In genomic region chr11:75631086-75631694, GRCh38 we compare ENCODE assay signal across 22 cellular contexts. TPM values are rescaled to one million over a fixed set of nuclear protein-coding genes. Genes with fewer than 3 reads are reported as not detected.
A peak's percentile ranks its signal among the peaks of the same experiment; 100 is the strongest.
DNase-seq lines count a peak whose midpoint lies in the region; TF ChIP-seq lines count a peak whose summit lies in the region.
"Had no signal": no experiment of that assay in that cellular context is flagged by ENCODE, and none has a peak within 500 bp of the region (broad histone marks: within the 10 kb centered on the region; RNA-seq: fewer than 3 reads in every experiment).

No MANE protein-coding gene starts in this region.

- no peak overlapping the region for H3T11ph ChIP-seq in H9 (ENCODE audit: low read length)

- no CpG with 5 or more reads among the region's 1 CpG for WGBS in H9 (ENCODE audit: extremely low coverage, insufficient read length, low lambda C conversion rate)

- DNase-seq in Caco-2 (peak; percentile 79 to 85), H9 (no peak), NCI-H226 (peak; percentile 59), iris pigment epithelial cell (ENCODE audit: low read depth) (peak; percentile 76), inferior parietal cortex (ENCODE audit: extremely low spot score) (no peak), NCI-H1436 (lab: John Stamatoyannopoulos, UW) (no peak)
- no peak for DNase-seq in stimulated activated CD4-positive, alpha-beta T cell treated with anti-CD3 and anti-CD28 coated beads, Interleukin-4, amount 100 ng/mL, for 4 hours
- DNase-seq: DMS 273 treated with DMSO at 0.1 percent for 48 hours; GF-D8; HFFc6; Kasumi-1; MM.1S; NCI-H1092; NCI-H1694; NCI-H2081 treated with DMSO at 0.1 percent for 48 hours; NCI-H446; NCI-H526 treated with DMSO at 0.1 percent for 48 hours; NK-92 treated with Interleukin-12 subunit alpha and Interleukin-12 subunit beta, amount 100 ng/mL, for 24 hours; T-helper 2 cell had no signal

- H2BK12ac ChIP-seq in H9 (ENCODE audit: insufficient read length, low read depth, low read length): no peak overlapping the region

- H3K4me1 ChIP-seq in Caco-2 (peaks cover 69% of the 10 kb centered on the region), H9 (ENCODE audit: insufficient read depth, low read length) (no peaks in the 10 kb centered on the region; the same call in 1 of the 2 replicates)

- no peaks in the 10 kb centered on the region for H3K79me1 ChIP-seq in H9 (ENCODE audit: insufficient read depth, low read depth, low read length, poor library complexity, severe bottlenecking)

- H3K27me3 Mint-ChIP-seq in Caco-2 (ENCODE audit: insufficient read depth, unreplicated experiment): no peaks in the 10 kb centered on the region
- H3K27me3 Mint-ChIP-seq in H9 (ENCODE audit: low read depth): peaks cover 2% of the 10 kb centered on the region

- intact Hi-C loops in Caco-2 (cut with micrococcal nuclease; ENCODE audit: unreplicated experiment): loop anchor here (1.0 to 2.0 kb wide), 5 partner anchors 15 to 137 kb away; partner anchors contain the start of gene DGAT2

- H3K23ac ChIP-seq in H9 (ENCODE audit: insufficient read length, low read depth, low read length): no peak overlapping the region

- peak overlapping the region; percentile 34 for H3K4me3 Mint-ChIP-seq in Caco-2 (ENCODE audit: unreplicated experiment)
- H3K4me3 Mint-ChIP-seq in H9: no peak overlapping the region
- H3K4me3 Mint-ChIP-seq: CD14-positive monocyte, HFFc6, IgD-negative memory B cell had no signal

- H3K4me2 ChIP-seq in H9 (ENCODE audit: insufficient read depth, insufficient read length, low read length): no peak overlapping the region

- CTCF ChIA-PET in Caco-2 (lab: Charles Lee): interaction anchor here (0.6 to 1.5 kb wide), 4 partner anchors 25 to 154 kb away, joined by 3 to 7 read pairs (median 3); no protein-coding TSS in a partner anchor

- no TSS peak for BruUV-seq in Caco-2 (replicated peaks; lab: Mats Ljungman, UMichigan)

- TF ChIP-seq CTCF in Caco-2 (IDR thresholded peaks at IDR 0.05; ENCODE audit: insufficient read depth in 1 of 2, low read depth in 1 of 2, low read length in 1 of 2, severe bottlenecking in 1 of 2, unreplicated experiment in 1 of 2): no peak
- no peak for TF ChIP-seq CTCF in H9 (conservative IDR thresholded peaks at IDR 0.05)

- H2BK20ac ChIP-seq in H9 (ENCODE audit: low read depth, low read length, poor library complexity, severe bottlenecking): no peak overlapping the region

- H3K27me3 ChIP-seq in Caco-2 (replicated peaks; ENCODE audit: control insufficient read depth, insufficient read depth, low read length): no peaks in the 10 kb centered on the region
- H3K27me3 ChIP-seq in H9 (ENCODE audit: insufficient read depth, low read length): no peaks in the 10 kb centered on the region

- no peaks in the 10 kb centered on the region for H3K79me2 ChIP-seq in H9 (ENCODE audit: insufficient read depth, low read length)

- no peak overlapping the region for H4K91ac ChIP-seq in H9 (ENCODE audit: insufficient read length, low read depth, low read length)

- H3K36me3 ChIP-seq in Caco-2 (ENCODE audit: control insufficient read depth, insufficient read depth, low read length): no peaks in the 10 kb centered on the region

- H3K56ac ChIP-seq in H9 (ENCODE audit: insufficient read length, low read depth, low read length): no peak overlapping the region

- H3K4me3 ChIP-seq in Caco-2 (ENCODE audit: low read depth, low read length): no peak overlapping the region

- 0 out of 2 replicates have a peak overlapping the region, but pooled peaks have one; percentile 14 for H3K14ac ChIP-seq in H9 (ENCODE audit: insufficient read depth, low read length)

- H2BK120ac ChIP-seq in H9 (ENCODE audit: low read depth, low read length, poor library complexity, severe bottlenecking): no peak overlapping the region

- H3K27ac Mint-ChIP-seq in Caco-2 (ENCODE audit: unreplicated experiment) (peak overlapping the region; percentile 92), H9 (no peak overlapping the region)
- H3K27ac Mint-ChIP-seq: CD14-positive monocyte, HFFc6, IgD-negative memory B cell had no signal

- no peak overlapping the region for H2BK15ac ChIP-seq in H9 (ENCODE audit: low read depth, low read length)

- H3K23me2 ChIP-seq in H9 (ENCODE audit: insufficient read length, low read depth, low read length, poor library complexity, severe bottlenecking): no peaks in the 10 kb centered on the region

- H2AK5ac ChIP-seq in H9 (ENCODE audit: insufficient read length, low read length): no peak overlapping the region

- no peaks in the 10 kb centered on the region for H3K9me3 Mint-ChIP-seq in Caco-2 (ENCODE audit: unreplicated experiment)
- no peaks in the 10 kb centered on the region for H3K9me3 Mint-ChIP-seq in H9
- H3K9me3 Mint-ChIP-seq: CD14-positive monocyte, HFFc6 had no signal

- H3K9ac ChIP-seq in H9 (ENCODE audit: extremely low read depth, insufficient read length, low read length): no peak overlapping the region

- H3K36me3 Mint-ChIP-seq in Caco-2 (ENCODE audit: insufficient read depth, unreplicated experiment): no peaks in the 10 kb centered on the region
- H3K36me3 Mint-ChIP-seq in H9 (ENCODE audit: insufficient read depth in 1 of 3, low read depth in 3 of 3): no peaks in the 10 kb centered on the region; a peak in 1 of 7 replicates
- H3K36me3 Mint-ChIP-seq: CD14-positive monocyte, IgD-negative memory B cell had no signal

- no peak overlapping the region for H2BK5ac ChIP-seq in H9 (ENCODE audit: insufficient read length, low read length)

- H4K8ac ChIP-seq in H9 (replicated peaks; ENCODE audit: insufficient read length, low read depth, low read length): no peak overlapping the region

- POLR2A ChIA-PET in Caco-2 (lab: Charles Lee): interaction anchor here (1.9 kb wide), 1 partner anchor 25 kb away, joined by 6 read pairs; no protein-coding TSS in a partner anchor

- no peak overlapping the region for H3K4ac ChIP-seq in H9 (ENCODE audit: low read depth, low read length)

- no peak overlapping the region for H2AFZ ChIP-seq in H9 (ENCODE audit: low read length)

- no peak overlapping the region for H3K18ac ChIP-seq in H9 (ENCODE audit: insufficient read length, low read depth, low read length)

- H3K4me1 Mint-ChIP-seq in Caco-2 (ENCODE audit: low read depth, unreplicated experiment) (peaks cover 59% of the 10 kb centered on the region), H9 (peaks cover 32 to 56% of the 10 kb centered on the region in 2 experiments)
- H3K4me1 Mint-ChIP-seq: CD14-positive monocyte, IgD-negative memory B cell had no signal

- H4K20me1 ChIP-seq in H9 (ENCODE audit: control insufficient read depth, insufficient read depth, insufficient read length): no peaks in the 10 kb centered on the region

- H3K27ac ChIP-seq in H9 (ENCODE audit: insufficient read length, low read depth, low read length): no peak overlapping the region
- H3K27ac ChIP-seq: HL-60 had no signal

- H3K9me3 ChIP-seq in Caco-2 (no peaks in the 10 kb centered on the region), H9 (ENCODE audit: control insufficient read depth, low read depth, low read length) (no peaks in the 10 kb centered on the region)

- no peak overlapping the region for H4K5ac ChIP-seq in H9 (ENCODE audit: insufficient read length, low read depth, low read length)

RNA-seq across cellular contexts. Expression of gene MAP6, which starts 37.6 kb away (rescaled TPM):
- total RNA-seq in Caco-2 (2022): 22.8 and 27.2 TPM in 2 replicates
- total RNA-seq in H9 (2021): 0.48 and 0.77 TPM in 2 replicates

Comparison
In these comparisons a context has a peak if more than half of its experiments do, and no peak if none do; other contexts are left out.
1. DNase-seq: peak in Caco-2 (2 of 2), NCI-H226 (single experiment) and iris pigment epithelial cell (single experiment); none in H9 (single experiment), inferior parietal cortex (single experiment), NCI-H1436 (single experiment) and stimulated activated CD4-positive, alpha-beta T cell treated with anti-CD3 and anti-CD28 coated beads, Interleukin-4, amount 100 ng/mL, for 4 hours (0 of 2).
2. RNA of gene MAP6, which starts 37.6 kb away (total RNA-seq): 22.8 to 27.2 TPM in Caco-2; 0.48 to 0.77 TPM in H9; every median in the first group is over 10 times any median in the second.